ENCODE assay signal across 19 cellular contexts in genomic region chr22:48065852-48066251, GRCh38.
"Had no signal": no experiment of that assay in that cellular context is flagged by ENCODE, and none has a peak within 500 bp of the region (broad histone marks: within the 10 kb centered on the region; RNA-seq: fewer than 3 reads in every experiment).

No MANE protein-coding gene starts in this region.

- ATAC-seq: activated CD8-positive, alpha-beta T cell treated with anti-CD3 and anti-CD28 coated beads for 36 hours; activated T-cell treated with anti-CD3 and anti-CD28 coated beads, Interleukin-2, amount 50 U/mL, for 72 hours; mucosa of descending colon; natural killer cell treated with Interleukin-12 subunit alpha and Interleukin-12 subunit beta and Interleukin-15 and Interleukin-18, amount 100 ng/mL, for 72 hours; stimulated activated naive B cell treated with anti-CD40 and anti-IgM and Interleukin-4, amounts not matched to agents 10 μg/mL and 1 μg/mL and 100 μg/mL, for 72 hours; WTC11 had no signal

- DNase-seq: activated CD4-positive, alpha-beta T cell treated with anti-CD3 and anti-CD28 coated beads for 1 hour; activated CD4-positive, alpha-beta T cell treated with anti-CD3 and anti-CD28 coated beads, Interleukin-2, amount 50 U/mL, for 1 hour; activated CD8-positive, alpha-beta T cell treated with anti-CD3 and anti-CD28 coated beads for 36 hours; activated naive CD4-positive, alpha-beta T cell; activated T-cell treated with anti-CD3 and anti-CD28 coated beads, Interleukin-2, amount 50 U/mL, for 72 hours; anterior cingulate cortex; dermis blood vessel endothelial cell; effector CD4-positive, alpha-beta T cell; esophagus squamous epithelium; foreskin melanocyte; left ventricle myocardium inferior; mucosa of descending colon; stimulated activated CD4-positive, alpha-beta T cell treated with anti-CD3 and anti-CD28 coated beads, Interleukin-1b, Interleukin-23, amount 100 ng/mL, for 48 hours; stimulated activated CD4-positive, alpha-beta T cell treated with anti-CD3 and anti-CD28 coated beads, Interleukin-4, amount 100 ng/mL, for 4 hours; stimulated activated CD8-positive, alpha-beta memory T cell treated with anti-CD3 and anti-CD28 coated beads, Interleukin-4, amount 100 ng/mL, for 48 hours; stimulated activated naive B cell treated with anti-CD40 and anti-IgM and Interleukin-4, amounts not matched to agents 10 μg/mL and 1 μg/mL and 100 μg/mL, for 72 hours; T-helper 2 cell had no signal
